In genomic region chr17:69574257-69575197, GRCh38 we compare ENCODE assay signal across 1 cellular context.
TF ChIP-seq lines count a peak whose summit lies in the region.

No MANE protein-coding gene starts in this region.

TF ChIP-seq in A549, 52 proteins besides CTCF, POLR2A, EP300 and RAD21 (continued from another document):
- no peak for TF ChIP-seq HOXB13 (CRISPR knock-in tag; IDR thresholded peaks at IDR 0.05; ENCODE audit: low read depth)
- TF ChIP-seq ELK1 (IDR thresholded peaks at IDR 0.05; ENCODE audit: low read depth, low read length) = no peak
- TF ChIP-seq FOSL2 (IDR thresholded peaks at IDR 0.05) = no peak
- TF ChIP-seq FOSL2 (CRISPR knock-in tag; IDR thresholded peaks at IDR 0.05) = peak; percentile 52
- TF ChIP-seq EHMT2 (IDR thresholded peaks at IDR 0.05; ENCODE audit: low read depth) = no peak
- no peak for TF ChIP-seq E2F6 (IDR thresholded peaks at IDR 0.05; ENCODE audit: borderline replicate concordance, low read depth)
TF ChIP-seq in A549: peak in this region for 9.
